Comparison of ENCODE assay signal across 21 cellular contexts in the genomic region with DNA sequence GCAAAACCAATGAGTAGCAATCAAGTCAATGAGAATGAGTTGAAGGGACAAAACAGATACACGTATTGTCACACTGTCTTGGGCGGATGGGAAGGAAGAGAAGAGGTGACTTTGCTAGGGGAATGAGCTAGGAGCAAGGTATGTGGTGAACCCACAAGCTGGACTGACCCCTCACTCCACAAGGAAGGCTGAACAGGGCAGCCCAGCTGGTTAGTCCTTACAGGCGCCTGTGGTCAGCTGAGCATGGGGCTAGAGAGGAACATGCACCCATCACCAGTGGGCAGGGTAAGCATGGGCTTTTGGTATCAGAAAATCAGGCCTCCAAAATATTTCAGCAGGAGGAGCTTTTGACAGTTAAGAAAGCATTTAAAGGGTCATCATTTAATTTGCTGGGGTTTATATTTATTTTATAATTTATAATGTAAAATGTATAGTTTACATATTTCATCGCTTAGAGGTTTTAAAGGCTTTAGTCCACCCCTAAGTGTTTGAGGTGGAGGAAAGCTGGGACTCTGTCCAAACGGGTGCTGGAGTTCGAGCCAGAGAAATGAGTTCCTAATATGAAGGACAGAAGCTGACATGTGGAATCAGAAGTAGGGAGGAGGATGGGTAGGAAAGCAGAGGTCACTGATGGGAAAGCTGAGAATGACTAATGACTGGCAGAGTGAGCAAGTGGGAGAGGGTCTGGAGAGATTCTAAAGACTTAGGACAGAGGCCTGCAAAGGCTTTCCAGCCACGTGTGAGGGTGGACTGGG. TPM values are rescaled to one million over a fixed set of nuclear protein-coding genes. Genes with fewer than 3 reads are reported as not detected.
DNase-seq lines count a peak whose midpoint lies in the region; ATAC-seq, FAIRE-seq and TF ChIP-seq lines count a peak whose summit lies in the region.
"Had no signal": no experiment of that assay in that cellular context is flagged by ENCODE, and none has a peak within 500 bp of the region (broad histone marks: within the 10 kb centered on the region; RNA-seq: fewer than 3 reads in every experiment).

No MANE protein-coding gene starts in this region.

- H2AK5ac ChIP-seq in mesenchymal stem cell (ENCODE audit: low read length, severe bottlenecking) = no peak overlapping the region

- no peak overlapping the region for H3K18ac ChIP-seq in mesenchymal stem cell (ENCODE audit: low read depth in 1 of 2, low read length in 2 of 2)

- H3K4me2 ChIP-seq in astrocyte (ENCODE audit: low read length) (no peak overlapping the region), mesenchymal stem cell (ENCODE audit: low read length, poor library complexity, severe bottlenecking) (no peak overlapping the region)

- no peak overlapping the region for H2BK120ac ChIP-seq in mesenchymal stem cell (ENCODE audit: low read depth, low read length)

- no peak for ATAC-seq in Right ventricle myocardium inferior
- ATAC-seq in activated naive CD4-positive, alpha-beta T cell treated with anti-CD3 and anti-CD28 coated beads, Interleukin-2, amount 50 U/mL, for 72 hours = no peak
- ATAC-seq: CD8-positive, alpha-beta T cell had no signal

- H3K9ac ChIP-seq in astrocyte (ENCODE audit: low read length) (no peak overlapping the region), mesenchymal stem cell (ENCODE audit: low read length) (no peak overlapping the region)
- H3K9ac ChIP-seq: BLaER1 treated with 17β-estradiol and CSF1 and Interleukin-3, amounts not matched to agents 10 nM and 100 nM had no signal

- H3K14ac ChIP-seq in mesenchymal stem cell (ENCODE audit: low read length in 2 of 2) = no peak overlapping the region

- H3K4me3 ChIP-seq in left ventricle myocardium inferior (no peak overlapping the region), astrocyte (ENCODE audit: insufficient read depth, low read depth, low read length) (no peak overlapping the region), mesenchymal stem cell (ENCODE audit: insufficient read depth in 1 of 2, low read depth in 1 of 2, low read length in 2 of 2) (no peak overlapping the region)
- H3K4me3 ChIP-seq: BLaER1 treated with 17β-estradiol and CSF1 and Interleukin-3, amounts not matched to agents 10 nM and 100 nM; Peyer's patch; SK-N-MC had no signal

- H3K4ac ChIP-seq in mesenchymal stem cell (ENCODE audit: low read depth in 1 of 2, low read length in 2 of 2) = no peak overlapping the region

- H3K27ac Mint-ChIP-seq in astrocyte (ENCODE audit: unreplicated experiment) (peak overlapping the region; percentile 35), progenitor cell of endocrine pancreas (peak overlapping the region; percentile 74)
- no peak overlapping the region for H3K27ac Mint-ChIP-seq in activated naive CD4-positive, alpha-beta T cell treated with anti-CD3 and anti-CD28 coated beads, Interleukin-2, amount 50 U/mL, for 72 hours
- H3K27ac Mint-ChIP-seq: CD8-positive, alpha-beta T cell had no signal

- H3K4me3 Mint-ChIP-seq in astrocyte (ENCODE audit: unreplicated experiment) = no peak overlapping the region
- H3K4me3 Mint-ChIP-seq in progenitor cell of endocrine pancreas (ENCODE audit: low read depth) = no peak overlapping the region
- H3K4me3 Mint-ChIP-seq: CD8-positive, alpha-beta T cell had no signal

- H3K4me1 Mint-ChIP-seq in astrocyte (ENCODE audit: low read depth, unreplicated experiment) = peaks cover 46% of the 10 kb centered on the region
- H3K4me1 Mint-ChIP-seq in progenitor cell of endocrine pancreas (ENCODE audit: low read depth) = peaks cover 21% of the 10 kb centered on the region

- TF ChIP-seq CTCF in left ventricle myocardium inferior (IDR thresholded peaks at IDR 0.05; ENCODE audit: borderline replicate concordance) (no peak), astrocyte (IDR thresholded peaks at IDR 0.05; ENCODE audit: insufficient read depth, low read depth, low read length) (no peak), progenitor cell of endocrine pancreas (IDR thresholded peaks at IDR 0.05; ENCODE audit: unreplicated experiment) (no peak)

- H4K91ac ChIP-seq in mesenchymal stem cell (ENCODE audit: low read length) = no peak overlapping the region

- H3K9me3 ChIP-seq in left ventricle myocardium inferior (replicated peaks) (no peaks in the 10 kb centered on the region), astrocyte (ENCODE audit: insufficient read depth, low read depth, low read length) (no peaks in the 10 kb centered on the region), mesenchymal stem cell (ENCODE audit: control insufficient read depth, low read length) (no peaks in the 10 kb centered on the region)
- H3K9me3 ChIP-seq: BLaER1 treated with 17β-estradiol and CSF1 and Interleukin-3, amounts not matched to agents 10 nM and 100 nM; Peyer's patch had no signal

- peaks cover 3% of the 10 kb centered on the region for H3K9me3 Mint-ChIP-seq in astrocyte (ENCODE audit: unreplicated experiment)
- H3K9me3 Mint-ChIP-seq in progenitor cell of endocrine pancreas (ENCODE audit: low read depth) = peaks cover 3% of the 10 kb centered on the region
- no peaks in the 10 kb centered on the region for H3K9me3 Mint-ChIP-seq in activated naive CD4-positive, alpha-beta T cell treated with anti-CD3 and anti-CD28 coated beads, Interleukin-2, amount 50 U/mL, for 72 hours
- H3K9me3 Mint-ChIP-seq: CD8-positive, alpha-beta T cell had no signal

- intact Hi-C loops in left ventricle myocardium inferior (cut with micrococcal nuclease) (no loop called here), Right ventricle myocardium inferior (cut with DNase I) (no loop called here)

- H3K4me1 ChIP-seq in left ventricle myocardium inferior = peaks cover 70% of the 10 kb centered on the region
- peaks cover 9% of the 10 kb centered on the region for H3K4me1 ChIP-seq in astrocyte (ENCODE audit: insufficient read depth, low read length)
- H3K4me1 ChIP-seq in mesenchymal stem cell (ENCODE audit: control insufficient read depth, insufficient read depth, low read depth, low read length) = no peaks in the 10 kb centered on the region
- H3K4me1 ChIP-seq: Peyer's patch had no signal

- H3K27me3 ChIP-seq in left ventricle myocardium inferior (ENCODE audit: low read depth) = no peaks in the 10 kb centered on the region
- no peaks in the 10 kb centered on the region for H3K27me3 ChIP-seq in astrocyte (ENCODE audit: insufficient read depth, low read length)
- no peaks in the 10 kb centered on the region for H3K27me3 ChIP-seq in mesenchymal stem cell (ENCODE audit: control insufficient read depth in 1 of 2, insufficient read depth in 1 of 2, low read length in 2 of 2)
- H3K27me3 ChIP-seq: BLaER1 treated with 17β-estradiol and CSF1 and Interleukin-3, amounts not matched to agents 10 nM and 100 nM; Peyer's patch had no signal

- H3K79me1 ChIP-seq in mesenchymal stem cell (replicated peaks; ENCODE audit: low read length, poor library complexity, severe bottlenecking) = no peaks in the 10 kb centered on the region

- H2BK15ac ChIP-seq in mesenchymal stem cell (ENCODE audit: low read depth, poor library complexity, severe bottlenecking) = no peak overlapping the region

- H3K27ac ChIP-seq in left ventricle myocardium inferior (replicated peaks) (peak overlapping the region; percentile 41), astrocyte (ENCODE audit: low read depth, low read length) (no peak overlapping the region), mesenchymal stem cell (ENCODE audit: low read length, poor library complexity, severe bottlenecking) (no peak overlapping the region)
- H3K27ac ChIP-seq: BLaER1 treated with 17β-estradiol and CSF1 and Interleukin-3, amounts not matched to agents 10 nM and 100 nM; Peyer's patch; SK-N-MC had no signal

- FAIRE-seq in astrocyte (lab: Jason Lieb, UNC) = no peak
- FAIRE-seq: GM12891 had no signal

- H2BK12ac ChIP-seq in mesenchymal stem cell (ENCODE audit: low read length in 2 of 2) = no peak overlapping the region

- 88% methylated on average over 7 of the region's 7 CpGs for WGBS in mesenchymal stem cell

- peak overlapping the region; percentile 4 for H4K8ac ChIP-seq in mesenchymal stem cell (ENCODE audit: low read length)

- H3K79me2 ChIP-seq in astrocyte (ENCODE audit: insufficient read depth, low read length) = no peaks in the 10 kb centered on the region

- H3K36me3 Mint-ChIP-seq in astrocyte (ENCODE audit: low read depth, unreplicated experiment) (no peaks in the 10 kb centered on the region), progenitor cell of endocrine pancreas (ENCODE audit: insufficient read depth) (no peaks in the 10 kb centered on the region)
- no peaks in the 10 kb centered on the region for H3K36me3 Mint-ChIP-seq in activated naive CD4-positive, alpha-beta T cell treated with anti-CD3 and anti-CD28 coated beads, Interleukin-2, amount 50 U/mL, for 72 hours
- H3K36me3 Mint-ChIP-seq: CD8-positive, alpha-beta T cell had no signal

- H3K36me3 ChIP-seq in left ventricle myocardium inferior = no peaks in the 10 kb centered on the region
- H3K36me3 ChIP-seq in astrocyte (ENCODE audit: insufficient read depth, low read length) = no peaks in the 10 kb centered on the region
- H3K36me3 ChIP-seq in mesenchymal stem cell (ENCODE audit: control insufficient read depth in 1 of 2, insufficient read depth in 2 of 2, low read depth in 1 of 2, low read length in 2 of 2) = no peaks in the 10 kb centered on the region
- H3K36me3 ChIP-seq: BLaER1 treated with 17β-estradiol and CSF1 and Interleukin-3, amounts not matched to agents 10 nM and 100 nM; Peyer's patch had no signal

- no peak overlapping the region for H3K23ac ChIP-seq in mesenchymal stem cell (ENCODE audit: low read length in 2 of 2)

- no peak overlapping the region for H2AFZ ChIP-seq in astrocyte (ENCODE audit: low read depth, low read length)
- H2AFZ ChIP-seq in mesenchymal stem cell (ENCODE audit: low read depth, low read length) = no peak overlapping the region

- DNase-seq in left ventricle myocardium inferior (no peak), Right ventricle myocardium inferior (ENCODE audit: missing footprints) (no peak), astrocyte (ENCODE audit: low read depth) (no peak), mesenchymal stem cell (no peak), progenitor cell of endocrine pancreas (ENCODE audit: low spot score, unreplicated experiment) (no peak), NCI-H2029 (lab: John Stamatoyannopoulos, UW) (no peak), NCI-H82 (lab: John Stamatoyannopoulos, UW) (no peak)
- DNase-seq in activated naive CD4-positive, alpha-beta T cell treated with anti-CD3 and anti-CD28 coated beads, Interleukin-2, amount 50 U/mL, for 72 hours (ENCODE audit: low spot score in 2 of 2) = no peak
- DNase-seq: CD8-positive, alpha-beta T cell; DMS53; GOT3; KG1; NCI-H1417 treated with DMSO at 0.1 percent for 48 hours; NCI-H1930; NCI-H345; NCI-H526 treated with DMSO at 0.1 percent for 48 hours; Peyer's patch had no signal

- H3K27me3 Mint-ChIP-seq in astrocyte (ENCODE audit: low read depth, unreplicated experiment) = no peaks in the 10 kb centered on the region
- H3K27me3 Mint-ChIP-seq in progenitor cell of endocrine pancreas = peaks cover 3% of the 10 kb centered on the region

- H2BK5ac ChIP-seq in mesenchymal stem cell (ENCODE audit: low read depth, low read length, poor library complexity, severe bottlenecking) = no peak overlapping the region

- H4K20me1 ChIP-seq in astrocyte (ENCODE audit: insufficient read depth, low read length) = no peaks in the 10 kb centered on the region
- H4K20me1 ChIP-seq: BLaER1 treated with 17β-estradiol and CSF1 and Interleukin-3, amounts not matched to agents 10 nM and 100 nM had no signal

RNA-seq across cellular contexts. Expression of a gene that starts 22.0 kb away (rescaled TPM):
- total RNA-seq in left ventricle myocardium inferior = 18.2 TPM
- total RNA-seq in Right ventricle myocardium inferior = 17.8 TPM
- total RNA-seq in astrocyte = 36.8 and 43.4 TPM in 2 replicates
- polyA plus RNA-seq in mesenchymal stem cell (2013, experiment 1 of 2) = 46.7 TPM
- 45.8 TPM for polyA plus RNA-seq in mesenchymal stem cell (2013, experiment 2 of 2)
- 54.2 and 60.8 TPM in 2 replicates for total RNA-seq in progenitor cell of endocrine pancreas
- total RNA-seq in activated naive CD4-positive, alpha-beta T cell treated with anti-CD3 and anti-CD28 coated beads, Interleukin-2, amount 50 U/mL, for 72 hours = 10 to 100 TPM; 18.6 to 51.2 TPM

RNA-seq across cellular contexts. Expression of a gene that starts 34.4 kb away (rescaled TPM):
- 5.3 TPM for total RNA-seq in left ventricle myocardium inferior
- total RNA-seq in Right ventricle myocardium inferior = 2.0 TPM
- total RNA-seq in astrocyte = not detected in 2 replicates
- not detected for polyA plus RNA-seq in mesenchymal stem cell (2013, experiment 1 of 2)
- polyA plus RNA-seq in mesenchymal stem cell (2013, experiment 2 of 2) = not detected
- not detected in 2 replicates for total RNA-seq in progenitor cell of endocrine pancreas
- not detected for total RNA-seq in activated naive CD4-positive, alpha-beta T cell treated with anti-CD3 and anti-CD28 coated beads, Interleukin-2, amount 50 U/mL, for 72 hours
- total RNA-seq: A673; CD8-positive, alpha-beta T cell; Peyer's patch had no signal

Comparison
In these comparisons a context has a peak if more than half of its experiments do, and no peak if none do; other contexts are left out.
1. H3K27ac Mint-ChIP-seq: peak in astrocyte (single experiment) and progenitor cell of endocrine pancreas (single experiment); none in activated naive CD4-positive, alpha-beta T cell treated with anti-CD3 and anti-CD28 coated beads, Interleukin-2, amount 50 U/mL, for 72 hours (0 of 2).